ENCODE assay signal across 8 cellular contexts in the genomic region with DNA sequence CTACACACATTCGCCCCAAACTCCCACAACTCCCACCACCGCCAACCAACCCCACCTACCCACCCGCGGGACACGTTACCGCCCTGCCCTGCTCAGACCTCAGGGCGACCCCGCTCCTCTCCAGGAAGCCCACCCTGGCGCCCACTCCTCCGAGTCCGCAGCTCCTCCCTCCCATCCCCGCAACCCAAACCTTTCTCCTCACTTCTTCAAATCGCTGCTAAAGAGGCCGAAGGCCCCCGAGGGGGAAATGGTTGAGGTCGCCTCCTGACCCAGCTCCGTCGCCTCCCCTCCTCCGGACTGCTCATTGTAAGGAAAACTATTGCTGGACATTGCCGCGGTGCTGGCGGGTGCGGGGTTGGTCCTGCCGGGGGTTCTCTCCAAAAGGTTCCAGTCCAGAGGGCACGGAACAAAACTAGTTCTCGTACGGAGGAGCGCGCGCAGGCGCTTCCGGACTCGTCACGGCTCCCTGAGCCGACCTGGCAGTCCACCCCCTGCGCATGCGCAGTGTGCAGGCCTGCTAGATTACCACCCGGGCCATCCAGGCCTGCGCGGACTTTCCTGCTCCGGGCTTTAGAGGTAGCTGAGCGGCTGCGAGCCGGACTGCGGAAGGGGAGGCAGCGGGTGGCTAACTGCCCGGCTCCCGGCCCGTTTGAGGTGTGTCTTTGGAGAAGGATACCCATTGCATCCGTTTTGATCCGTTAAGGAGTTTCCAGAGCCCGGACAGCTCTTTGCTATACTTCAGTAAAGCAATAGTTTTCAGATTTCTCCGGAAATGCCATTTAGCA.
DNase-seq lines count a peak whose midpoint lies in the region; ATAC-seq and FAIRE-seq lines count a peak whose summit lies in the region.

A gene with protein sequence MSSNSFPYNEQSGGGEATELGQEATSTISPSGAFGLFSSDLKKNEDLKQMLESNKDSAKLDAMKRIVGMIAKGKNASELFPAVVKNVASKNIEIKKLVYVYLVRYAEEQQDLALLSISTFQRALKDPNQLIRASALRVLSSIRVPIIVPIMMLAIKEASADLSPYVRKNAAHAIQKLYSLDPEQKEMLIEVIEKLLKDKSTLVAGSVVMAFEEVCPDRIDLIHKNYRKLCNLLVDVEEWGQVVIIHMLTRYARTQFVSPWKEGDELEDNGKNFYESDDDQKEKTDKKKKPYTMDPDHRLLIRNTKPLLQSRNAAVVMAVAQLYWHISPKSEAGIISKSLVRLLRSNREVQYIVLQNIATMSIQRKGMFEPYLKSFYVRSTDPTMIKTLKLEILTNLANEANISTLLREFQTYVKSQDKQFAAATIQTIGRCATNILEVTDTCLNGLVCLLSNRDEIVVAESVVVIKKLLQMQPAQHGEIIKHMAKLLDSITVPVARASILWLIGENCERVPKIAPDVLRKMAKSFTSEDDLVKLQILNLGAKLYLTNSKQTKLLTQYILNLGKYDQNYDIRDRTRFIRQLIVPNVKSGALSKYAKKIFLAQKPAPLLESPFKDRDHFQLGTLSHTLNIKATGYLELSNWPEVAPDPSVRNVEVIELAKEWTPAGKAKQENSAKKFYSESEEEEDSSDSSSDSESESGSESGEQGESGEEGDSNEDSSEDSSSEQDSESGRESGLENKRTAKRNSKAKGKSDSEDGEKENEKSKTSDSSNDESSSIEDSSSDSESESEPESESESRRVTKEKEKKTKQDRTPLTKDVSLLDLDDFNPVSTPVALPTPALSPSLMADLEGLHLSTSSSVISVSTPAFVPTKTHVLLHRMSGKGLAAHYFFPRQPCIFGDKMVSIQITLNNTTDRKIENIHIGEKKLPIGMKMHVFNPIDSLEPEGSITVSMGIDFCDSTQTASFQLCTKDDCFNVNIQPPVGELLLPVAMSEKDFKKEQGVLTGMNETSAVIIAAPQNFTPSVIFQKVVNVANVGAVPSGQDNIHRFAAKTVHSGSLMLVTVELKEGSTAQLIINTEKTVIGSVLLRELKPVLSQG (minus strand): TSS at position 449 of the 785 bp plus-strand sequence. CDS start 119 bp downstream, at position 330.

- H3K4me1 Mint-ChIP-seq in effector memory CD8-positive, alpha-beta T cell (ENCODE audit: low read depth in 2 of 2) = peaks cover 28 to 40% of the 10 kb centered on the region in 2 donors

- peak; percentile 83 for ATAC-seq in GM21367 (IDR thresholded peaks at IDR 0.05; ENCODE audit: unreplicated experiment)
- ATAC-seq in effector memory CD8-positive, alpha-beta T cell (replicated peaks) = peak; percentile 91

- H3K27ac Mint-ChIP-seq in effector memory CD8-positive, alpha-beta T cell = peak within 1 kb of the TSS; percentile 100

- FAIRE-seq in HTR-8/SVneo (lab: Jason Lieb, UNC) = peak; percentile 93

- DNase-seq in COLO829 (ENCODE audit: low spot score) (peak; percentile 93), HTR-8/SVneo (ENCODE audit: insufficient read length, low spot score) (peak; percentile 99), NOMO-1 treated with dmso at 0.1 percent for 144 hours (lab: John Stamatoyannopoulos, UW; ENCODE audit: unreplicated experiment) (peak; percentile 96), medulla oblongata (ENCODE audit: extremely low spot score) (peak; percentile 99)
- DNase-seq in activated CD8-positive, alpha-beta memory T cell treated with anti-CD3 and anti-CD28 coated beads for 48 hours (ENCODE audit: low read depth in 2 of 3, low spot score in 2 of 3) = peak; percentile 92 to 96 (median 94)
- DNase-seq in effector memory CD8-positive, alpha-beta T cell = peak; percentile 95 to 96 (median 96)
- DNase-seq in stimulated activated CD8-positive, alpha-beta memory T cell treated with anti-CD3 and anti-CD28 coated beads, Interleukin-12 subunit alpha, Interleukin-12 subunit beta, amount 100 ng/mL, for 1 hour (ENCODE audit: low read depth) = peak; percentile 96

- H3K4me3 Mint-ChIP-seq in effector memory CD8-positive, alpha-beta T cell = peak within 1 kb of the TSS; percentile 100

- H3K36me3 Mint-ChIP-seq in effector memory CD8-positive, alpha-beta T cell (ENCODE audit: insufficient read depth) = peaks cover 26% of the 10 kb centered on the region

- H3K9me3 Mint-ChIP-seq in effector memory CD8-positive, alpha-beta T cell = no peaks in the 10 kb centered on the region

- H3K27me3 Mint-ChIP-seq in effector memory CD8-positive, alpha-beta T cell = no peaks in the 10 kb centered on the region

Comparison
In these comparisons a context has a peak if more than half of its experiments do, and no peak if none do; other contexts are left out.
1. Peak in every context shown above with its lines: DNase-seq and ATAC-seq.